7 cellular contexts compared by ENCODE assay signal in the genomic region with DNA sequence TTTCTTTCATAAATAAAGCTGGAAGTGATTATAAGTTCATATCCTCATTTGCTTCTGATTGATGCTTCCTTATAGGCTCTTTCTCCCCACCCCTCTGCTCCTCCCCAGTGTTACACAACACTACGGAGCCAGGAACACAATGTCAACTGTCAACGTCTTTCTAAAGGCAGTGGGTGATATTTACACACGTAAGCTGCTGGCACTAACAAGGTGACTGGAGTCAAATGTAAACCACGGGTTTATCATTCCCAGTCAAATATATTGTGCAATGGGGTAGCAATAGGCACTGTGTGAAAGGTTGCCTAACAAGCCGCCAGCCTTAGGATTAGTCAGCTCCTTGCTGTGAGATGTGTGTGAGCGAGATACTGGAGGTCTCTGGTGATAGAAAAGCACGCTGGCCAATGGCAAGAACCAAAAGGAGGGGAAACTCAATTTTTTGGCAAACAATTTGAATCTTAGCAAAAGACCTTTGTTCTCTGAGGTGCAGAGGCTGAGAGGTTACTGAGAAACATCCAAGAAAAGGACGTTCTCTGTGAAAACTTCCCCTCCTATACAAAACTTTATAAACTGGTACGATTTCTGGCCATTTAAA. TPM values are rescaled to one million over a fixed set of nuclear protein-coding genes. Genes with fewer than 3 reads are reported as not detected.
DNase-seq lines count a peak whose midpoint lies in the region; ATAC-seq lines count a peak whose summit lies in the region.

No MANE protein-coding gene starts in this region.

- H3K27me3 ChIP-seq in H7 (ENCODE audit: control insufficient read depth, insufficient read depth, low read length) = no peaks in the 10 kb centered on the region
- H3K27me3 ChIP-seq in duodenal mucosa (ENCODE audit: control insufficient read depth in 1 of 2, insufficient read depth in 2 of 2, low read length in 2 of 2) = no peaks in the 10 kb centered on the region

- H3K4me3 ChIP-seq in H7 (ENCODE audit: insufficient read depth, low read depth, low read length) = no peak overlapping the region
- peak overlapping the region; percentile 25 to 37 for H3K4me3 ChIP-seq in duodenal mucosa (ENCODE audit: low read depth in 1 of 2, low read length in 2 of 2)

- H3K4me1 ChIP-seq in duodenal mucosa (ENCODE audit: control insufficient read depth in 1 of 2, insufficient read depth in 2 of 2, low read length in 2 of 2) = peaks cover 13 to 18% of the 10 kb centered on the region in 2 donors

- no peaks in the 10 kb centered on the region for H3K9me3 ChIP-seq in duodenal mucosa (ENCODE audit: control insufficient read depth in 1 of 2, low read length in 2 of 2)

- DNase-seq in H7 = peak; percentile 76
- peak; percentile 99 for DNase-seq in NOMO-1 treated with DMSO at 0.1 percent for 48 hours (lab: John Stamatoyannopoulos, UW; ENCODE audit: unreplicated experiment)
- DNase-seq in medulla oblongata (ENCODE audit: extremely low spot score) = peak; percentile 41

- H3K36me3 ChIP-seq in H7 (replicated peaks; ENCODE audit: control insufficient read depth, insufficient read depth, low read length) (no peaks in the 10 kb centered on the region), duodenal mucosa (ENCODE audit: control insufficient read depth in 1 of 2, insufficient read depth in 2 of 2, low read length in 2 of 2) (no peaks in the 10 kb centered on the region)

- H3K27ac ChIP-seq in duodenal mucosa (ENCODE audit: low read depth, low read length) = no peak overlapping the region

- peak overlapping the region; percentile 20 for H3K9ac ChIP-seq in duodenal mucosa (ENCODE audit: low read depth in 1 of 2, low read length in 2 of 2)

- no peak for ATAC-seq in GM21381 (IDR thresholded peaks at IDR 0.05; ENCODE audit: unreplicated experiment)
- no peak for ATAC-seq in GM18858 (IDR thresholded peaks at IDR 0.05; ENCODE audit: unreplicated experiment)
- ATAC-seq in GM19397 (IDR thresholded peaks at IDR 0.05; ENCODE audit: unreplicated experiment) = no peak

RNA-seq across cellular contexts. Expression of gene HECTD1, which starts 22.1 kb away (rescaled TPM):
- total RNA-seq in H7 (2014; rRNA removed; shearing (Covaris generic)) = 74.7 and 104 TPM in 2 replicates

Comparison
In these comparisons a context has a peak if more than half of its experiments do, and no peak if none do; other contexts are left out.
1. DNase-seq: peak in every context shown above with its lines; median percentile 99 in NOMO-1 treated with DMSO at 0.1 percent for 48 hours; 76 in H7; 41 in medulla oblongata.